ENCODE assay signal across 9 cellular contexts in the genomic region with DNA sequence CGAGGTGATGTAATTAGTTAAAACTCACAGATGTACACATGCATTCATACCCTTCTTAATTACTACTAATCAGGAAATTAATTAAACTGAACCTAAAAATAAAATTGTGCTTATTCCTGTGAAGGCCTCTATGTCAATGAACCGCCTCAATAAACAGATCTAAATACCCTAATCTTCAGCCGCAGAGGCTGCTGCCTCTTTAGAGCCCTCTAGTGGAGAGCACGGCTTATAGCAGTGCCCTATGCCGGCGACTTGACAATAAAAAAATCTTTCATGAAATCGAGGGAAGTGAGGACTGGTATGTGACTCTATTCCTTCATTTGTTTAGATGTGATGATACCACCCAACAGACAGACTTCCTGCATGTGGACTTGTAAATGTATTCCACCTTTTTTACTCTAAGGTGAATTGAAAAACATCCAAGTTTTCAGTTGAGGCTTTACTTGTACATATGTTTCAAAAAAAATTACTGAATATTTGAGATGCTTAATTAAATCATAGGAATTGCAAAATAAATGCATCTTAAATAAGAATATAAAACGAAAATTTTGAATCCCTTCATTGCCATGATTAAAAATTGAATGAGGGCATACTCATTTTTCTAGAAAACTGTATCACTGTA. TPM values are rescaled to one million over a fixed set of nuclear protein-coding genes. Genes with fewer than 3 reads are reported as not detected.
A peak's percentile ranks its signal among the peaks of the same experiment; 100 is the strongest.
DNase-seq lines count a peak whose midpoint lies in the region; ATAC-seq, FAIRE-seq and TF ChIP-seq lines count a peak whose summit lies in the region.
"Had no signal": no experiment of that assay in that cellular context is flagged by ENCODE, and none has a peak within 500 bp of the region (broad histone marks: within the 10 kb centered on the region; RNA-seq: fewer than 3 reads in every experiment).

No MANE protein-coding gene starts in this region.

- peaks cover 10% of the 10 kb centered on the region for H3K4me1 Mint-ChIP-seq in astrocyte (ENCODE audit: low read depth, unreplicated experiment)

- no peaks in the 10 kb centered on the region for H3K36me3 Mint-ChIP-seq in astrocyte (ENCODE audit: low read depth, unreplicated experiment)

- H3K27ac Mint-ChIP-seq in astrocyte (ENCODE audit: unreplicated experiment) = peak overlapping the region; percentile 75

- H3K4me2 ChIP-seq in astrocyte (ENCODE audit: low read length) = no peak overlapping the region
- H3K4me2 ChIP-seq: BLaER1 had no signal

- H2AFZ ChIP-seq in astrocyte (ENCODE audit: low read depth, low read length) = no peak overlapping the region

- H3K4me1 ChIP-seq in NT2/D1 (ENCODE audit: insufficient read depth, insufficient read length) = no peaks in the 10 kb centered on the region
- H3K4me1 ChIP-seq in astrocyte (ENCODE audit: insufficient read depth, low read length) = no peaks in the 10 kb centered on the region

- H3K4me3 ChIP-seq in NT2/D1 (ENCODE audit: insufficient read length, low read depth) (no peak overlapping the region), astrocyte (ENCODE audit: insufficient read depth, low read depth, low read length) (no peak overlapping the region)
- H3K4me3 ChIP-seq: BLaER1 had no signal

- FAIRE-seq in astrocyte (lab: Jason Lieb, UNC) = peak; percentile 54

- H3K9ac ChIP-seq in NT2/D1 (ENCODE audit: insufficient read length, low read depth) (no peak overlapping the region), astrocyte (ENCODE audit: low read length) (no peak overlapping the region)
- H3K9ac ChIP-seq: BLaER1 had no signal

- H3K79me2 ChIP-seq in astrocyte (ENCODE audit: insufficient read depth, low read length) = no peaks in the 10 kb centered on the region

- H4K20me1 ChIP-seq in astrocyte (ENCODE audit: insufficient read depth, low read length) = no peaks in the 10 kb centered on the region
- H4K20me1 ChIP-seq: BLaER1 had no signal

- H3K27me3 ChIP-seq in NT2/D1 (ENCODE audit: insufficient read depth, insufficient read length) (no peaks in the 10 kb centered on the region), astrocyte (ENCODE audit: insufficient read depth, low read length) (no peaks in the 10 kb centered on the region)
- H3K27me3 ChIP-seq: BLaER1 had no signal

- peak; percentile 4 for DNase-seq in DMS79 treated with DMSO at 0.1 percent for 48 hours (lab: John Stamatoyannopoulos, UW)
- DNase-seq in DMS79 (lab: John Stamatoyannopoulos, UW) = no peak
- DNase-seq in GM20000 (ENCODE audit: low spot score) = peak; percentile 44
- DNase-seq in NT2/D1 (ENCODE audit: low read depth, low spot score) = peak; percentile 42
- DNase-seq in astrocyte (ENCODE audit: low read depth) = peak; percentile 33
- DNase-seq in iPS-NIHi7 (ENCODE audit: extremely low spot score) = peak; percentile 34
- peak; percentile 27 for DNase-seq in stimulated activated CD4-positive, alpha-beta T cell treated with anti-CD3 and anti-CD28 coated beads, Interleukin-4, amount 100 ng/mL, for 24 hours

- peak; percentile 99 for ATAC-seq in HG03442 (IDR thresholded peaks at IDR 0.05; ENCODE audit: unreplicated experiment)

- TF ChIP-seq CTCF in GM20000 (IDR thresholded peaks at IDR 0.05; ENCODE audit: extremely low read depth, missing control alignments) (peak; percentile 69), astrocyte (IDR thresholded peaks at IDR 0.05; ENCODE audit: insufficient read depth, low read depth, low read length) (peak; percentile 96)

- no peak overlapping the region for H3K27ac ChIP-seq in astrocyte (ENCODE audit: low read depth, low read length)
- H3K27ac ChIP-seq: BLaER1 had no signal

- no peaks in the 10 kb centered on the region for H3K27me3 Mint-ChIP-seq in astrocyte (ENCODE audit: low read depth, unreplicated experiment)

- no peak overlapping the region for H3K4me3 Mint-ChIP-seq in astrocyte (ENCODE audit: unreplicated experiment)

- no peaks in the 10 kb centered on the region for H3K9me3 Mint-ChIP-seq in astrocyte (ENCODE audit: unreplicated experiment)

- H3K9me3 ChIP-seq in NT2/D1 (ENCODE audit: insufficient read depth, low read length) (no peaks in the 10 kb centered on the region), astrocyte (ENCODE audit: insufficient read depth, low read depth, low read length) (no peaks in the 10 kb centered on the region)
- H3K9me3 ChIP-seq: BLaER1 had no signal

- H3K36me3 ChIP-seq in NT2/D1 (ENCODE audit: insufficient read depth, insufficient read length, low read length) = no peaks in the 10 kb centered on the region
- H3K36me3 ChIP-seq in astrocyte (ENCODE audit: insufficient read depth, low read length) = no peaks in the 10 kb centered on the region
- H3K36me3 ChIP-seq: BLaER1 had no signal

RNA-seq across cellular contexts. Expression of a gene that starts 8.3 kb away (rescaled TPM):
- 5.0 and 6.9 TPM in 2 replicates for total RNA-seq in astrocyte
